ENCODE assay signal across 1 cellular context in the genomic region with DNA sequence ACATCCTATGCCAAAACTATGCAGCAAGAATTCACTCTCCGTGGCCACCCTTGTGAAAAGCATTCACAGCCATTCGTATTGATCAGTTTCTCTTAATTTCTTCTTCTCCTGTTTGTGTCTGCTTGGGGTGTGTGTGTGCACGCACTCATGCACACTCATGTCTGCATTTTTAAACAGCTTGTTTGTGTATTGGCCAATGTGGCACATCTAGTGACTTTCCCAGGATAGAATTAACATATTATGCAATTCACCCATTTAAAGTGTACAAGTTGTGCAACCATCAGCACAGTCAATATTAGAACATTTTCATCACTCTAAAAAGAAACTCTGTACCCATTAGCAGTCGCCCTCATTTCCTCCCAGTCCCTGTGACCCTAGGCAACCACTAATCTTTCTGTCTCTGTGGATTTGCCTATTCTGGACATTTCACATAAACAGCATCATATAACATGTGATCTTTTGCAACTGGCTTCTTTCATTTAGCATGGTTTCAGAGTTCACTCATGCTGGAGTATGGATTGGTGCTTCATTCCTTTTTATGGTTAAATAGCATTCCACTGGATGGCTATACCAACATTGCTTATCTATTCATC.
TF ChIP-seq lines count a peak whose summit lies in the region.

No MANE protein-coding gene starts in this region.

TF ChIP-seq in HepG2, 621 proteins besides CTCF, POLR2A, EP300 and RAD21 (continued from another document and continues in another):
- TF ChIP-seq, protein P1, sequence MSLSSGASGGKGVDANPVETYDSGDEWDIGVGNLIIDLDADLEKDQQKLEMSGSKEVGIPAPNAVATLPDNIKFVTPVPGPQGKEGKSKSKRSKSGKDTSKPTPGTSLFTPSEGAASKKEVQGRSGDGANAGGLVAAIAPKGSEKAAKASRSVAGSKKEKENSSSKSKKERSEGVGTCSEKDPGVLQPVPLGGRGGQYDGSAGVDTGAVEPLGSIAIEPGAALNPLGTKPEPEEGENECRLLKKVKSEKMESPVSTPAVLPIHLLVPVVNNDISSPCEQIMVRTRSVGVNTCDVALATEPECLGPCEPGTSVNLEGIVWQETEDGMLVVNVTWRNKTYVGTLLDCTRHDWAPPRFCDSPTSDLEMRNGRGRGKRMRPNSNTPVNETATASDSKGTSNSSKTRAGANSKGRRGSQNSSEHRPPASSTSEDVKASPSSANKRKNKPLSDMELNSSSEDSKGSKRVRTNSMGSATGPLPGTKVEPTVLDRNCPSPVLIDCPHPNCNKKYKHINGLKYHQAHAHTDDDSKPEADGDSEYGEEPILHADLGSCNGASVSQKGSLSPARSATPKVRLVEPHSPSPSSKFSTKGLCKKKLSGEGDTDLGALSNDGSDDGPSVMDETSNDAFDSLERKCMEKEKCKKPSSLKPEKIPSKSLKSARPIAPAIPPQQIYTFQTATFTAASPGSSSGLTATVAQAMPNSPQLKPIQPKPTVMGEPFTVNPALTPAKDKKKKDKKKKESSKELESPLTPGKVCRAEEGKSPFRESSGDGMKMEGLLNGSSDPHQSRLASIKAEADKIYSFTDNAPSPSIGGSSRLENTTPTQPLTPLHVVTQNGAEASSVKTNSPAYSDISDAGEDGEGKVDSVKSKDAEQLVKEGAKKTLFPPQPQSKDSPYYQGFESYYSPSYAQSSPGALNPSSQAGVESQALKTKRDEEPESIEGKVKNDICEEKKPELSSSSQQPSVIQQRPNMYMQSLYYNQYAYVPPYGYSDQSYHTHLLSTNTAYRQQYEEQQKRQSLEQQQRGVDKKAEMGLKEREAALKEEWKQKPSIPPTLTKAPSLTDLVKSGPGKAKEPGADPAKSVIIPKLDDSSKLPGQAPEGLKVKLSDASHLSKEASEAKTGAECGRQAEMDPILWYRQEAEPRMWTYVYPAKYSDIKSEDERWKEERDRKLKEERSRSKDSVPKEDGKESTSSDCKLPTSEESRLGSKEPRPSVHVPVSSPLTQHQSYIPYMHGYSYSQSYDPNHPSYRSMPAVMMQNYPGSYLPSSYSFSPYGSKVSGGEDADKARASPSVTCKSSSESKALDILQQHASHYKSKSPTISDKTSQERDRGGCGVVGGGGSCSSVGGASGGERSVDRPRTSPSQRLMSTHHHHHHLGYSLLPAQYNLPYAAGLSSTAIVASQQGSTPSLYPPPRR (CRISPR knock-in tag; IDR thresholded peaks at IDR 0.05; ENCODE audit: borderline replicate concordance), result peak; percentile 82; the same call in 1 of the 2 replicates
- TF ChIP-seq ZBTB2 (CRISPR knock-in tag; IDR thresholded peaks at IDR 0.05; ENCODE audit: low read depth), result no peak
- peak; percentile 78 for TF ChIP-seq HMG20A (CRISPR knock-in tag; IDR thresholded peaks at IDR 0.05; ENCODE audit: borderline replicate concordance)
- no peak for TF ChIP-seq MYC (CRISPR knock-in tag; IDR thresholded peaks at IDR 0.05; ENCODE audit: borderline replicate concordance)
- 0 out of 2 replicates have a peak, but pooled peaks have one; percentile 70 for TF ChIP-seq ZNF841 (CRISPR knock-in tag; IDR thresholded peaks at IDR 0.05; ENCODE audit: borderline replicate concordance)
- no peak for TF ChIP-seq ZIK1 (CRISPR knock-in tag; IDR thresholded peaks at IDR 0.05; ENCODE audit: borderline replicate concordance, low read depth)
- no peak for TF ChIP-seq ZNF891 (CRISPR knock-in tag; IDR thresholded peaks at IDR 0.05)
- no peak for TF ChIP-seq MTA3 (CRISPR knock-in tag; IDR thresholded peaks at IDR 0.05)
- no peak for TF ChIP-seq MLLT10 (CRISPR knock-in tag; IDR thresholded peaks at IDR 0.05)
- TF ChIP-seq E2F5 (CRISPR knock-in tag; conservative IDR thresholded peaks at IDR 0.05), result no peak
- no peak for TF ChIP-seq ZBTB38 (CRISPR knock-in tag; IDR thresholded peaks at IDR 0.05)
- TF ChIP-seq ARNTL (CRISPR knock-in tag; IDR thresholded peaks at IDR 0.05), result peak; percentile 77
- TF ChIP-seq SRY (CRISPR knock-in tag; IDR thresholded peaks at IDR 0.05), result no peak
- peak; percentile 83 for TF ChIP-seq FOXK1 (CRISPR knock-in tag; IDR thresholded peaks at IDR 0.05; ENCODE audit: borderline replicate concordance, low read depth)
- no peak for TF ChIP-seq ELF4 (CRISPR knock-in tag; IDR thresholded peaks at IDR 0.05; ENCODE audit: borderline replicate concordance)
- no peak for TF ChIP-seq ZNF446 (CRISPR knock-in tag; IDR thresholded peaks at IDR 0.05)
- TF ChIP-seq, protein P2, sequence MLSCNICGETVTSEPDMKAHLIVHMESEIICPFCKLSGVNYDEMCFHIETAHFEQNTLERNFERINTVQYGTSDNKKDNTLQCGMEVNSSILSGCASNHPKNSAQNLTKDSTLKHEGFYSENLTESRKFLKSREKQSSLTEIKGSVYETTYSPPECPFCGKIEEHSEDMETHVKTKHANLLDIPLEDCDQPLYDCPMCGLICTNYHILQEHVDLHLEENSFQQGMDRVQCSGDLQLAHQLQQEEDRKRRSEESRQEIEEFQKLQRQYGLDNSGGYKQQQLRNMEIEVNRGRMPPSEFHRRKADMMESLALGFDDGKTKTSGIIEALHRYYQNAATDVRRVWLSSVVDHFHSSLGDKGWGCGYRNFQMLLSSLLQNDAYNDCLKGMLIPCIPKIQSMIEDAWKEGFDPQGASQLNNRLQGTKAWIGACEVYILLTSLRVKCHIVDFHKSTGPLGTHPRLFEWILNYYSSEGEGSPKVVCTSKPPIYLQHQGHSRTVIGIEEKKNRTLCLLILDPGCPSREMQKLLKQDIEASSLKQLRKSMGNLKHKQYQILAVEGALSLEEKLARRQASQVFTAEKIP (CRISPR knock-in tag; IDR thresholded peaks at IDR 0.05; ENCODE audit: borderline replicate concordance), result no peak
- TF ChIP-seq TAF1 (CRISPR knock-in tag; IDR thresholded peaks at IDR 0.05), result no peak
- TF ChIP-seq REL (CRISPR knock-in tag; conservative IDR thresholded peaks at IDR 0.05), result no peak
- TF ChIP-seq MEIS2 (CRISPR knock-in tag; IDR thresholded peaks at IDR 0.05), result no peak
- TF ChIP-seq, protein P3, sequence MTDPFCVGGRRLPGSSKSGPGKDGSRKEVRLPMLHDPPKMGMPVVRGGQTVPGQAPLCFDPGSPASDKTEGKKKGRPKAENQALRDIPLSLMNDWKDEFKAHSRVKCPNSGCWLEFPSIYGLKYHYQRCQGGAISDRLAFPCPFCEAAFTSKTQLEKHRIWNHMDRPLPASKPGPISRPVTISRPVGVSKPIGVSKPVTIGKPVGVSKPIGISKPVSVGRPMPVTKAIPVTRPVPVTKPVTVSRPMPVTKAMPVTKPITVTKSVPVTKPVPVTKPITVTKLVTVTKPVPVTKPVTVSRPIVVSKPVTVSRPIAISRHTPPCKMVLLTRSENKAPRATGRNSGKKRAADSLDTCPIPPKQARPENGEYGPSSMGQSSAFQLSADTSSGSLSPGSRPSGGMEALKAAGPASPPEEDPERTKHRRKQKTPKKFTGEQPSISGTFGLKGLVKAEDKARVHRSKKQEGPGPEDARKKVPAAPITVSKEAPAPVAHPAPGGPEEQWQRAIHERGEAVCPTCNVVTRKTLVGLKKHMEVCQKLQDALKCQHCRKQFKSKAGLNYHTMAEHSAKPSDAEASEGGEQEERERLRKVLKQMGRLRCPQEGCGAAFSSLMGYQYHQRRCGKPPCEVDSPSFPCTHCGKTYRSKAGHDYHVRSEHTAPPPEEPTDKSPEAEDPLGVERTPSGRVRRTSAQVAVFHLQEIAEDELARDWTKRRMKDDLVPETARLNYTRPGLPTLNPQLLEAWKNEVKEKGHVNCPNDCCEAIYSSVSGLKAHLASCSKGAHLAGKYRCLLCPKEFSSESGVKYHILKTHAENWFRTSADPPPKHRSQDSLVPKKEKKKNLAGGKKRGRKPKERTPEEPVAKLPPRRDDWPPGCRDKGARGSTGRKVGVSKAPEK (CRISPR knock-in tag; IDR thresholded peaks at IDR 0.05; ENCODE audit: borderline replicate concordance), result no peak
- peak; percentile 69 for TF ChIP-seq SRF (IDR thresholded peaks at IDR 0.05; ENCODE audit: low read depth, low read length)
- TF ChIP-seq CEBPZ (IDR thresholded peaks at IDR 0.05; ENCODE audit: low read length), result no peak
- TF ChIP-seq KLF6 (CRISPR knock-in tag; IDR thresholded peaks at IDR 0.05), result 0 out of 2 replicates have a peak, but pooled peaks have one; percentile 35
- 0 out of 2 replicates have a peak, but pooled peaks have one; percentile 64 for TF ChIP-seq KDM4B (CRISPR knock-in tag; IDR thresholded peaks at IDR 0.05)
- TF ChIP-seq ZBTB14 (CRISPR knock-in tag; IDR thresholded peaks at IDR 0.05), result no peak
- no peak for TF ChIP-seq ZNF557 (CRISPR knock-in tag; IDR thresholded peaks at IDR 0.05)
- peak; percentile 70 for TF ChIP-seq FOSL2 (CRISPR knock-in tag; IDR thresholded peaks at IDR 0.05)
- TF ChIP-seq MAFG (CRISPR knock-in tag; IDR thresholded peaks at IDR 0.05), result no peak
- TF ChIP-seq, protein P4, sequence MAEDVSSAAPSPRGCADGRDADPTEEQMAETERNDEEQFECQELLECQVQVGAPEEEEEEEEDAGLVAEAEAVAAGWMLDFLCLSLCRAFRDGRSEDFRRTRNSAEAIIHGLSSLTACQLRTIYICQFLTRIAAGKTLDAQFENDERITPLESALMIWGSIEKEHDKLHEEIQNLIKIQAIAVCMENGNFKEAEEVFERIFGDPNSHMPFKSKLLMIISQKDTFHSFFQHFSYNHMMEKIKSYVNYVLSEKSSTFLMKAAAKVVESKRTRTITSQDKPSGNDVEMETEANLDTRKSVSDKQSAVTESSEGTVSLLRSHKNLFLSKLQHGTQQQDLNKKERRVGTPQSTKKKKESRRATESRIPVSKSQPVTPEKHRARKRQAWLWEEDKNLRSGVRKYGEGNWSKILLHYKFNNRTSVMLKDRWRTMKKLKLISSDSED (CRISPR knock-in tag; IDR thresholded peaks at IDR 0.05), result no peak
- peak; percentile 68 for TF ChIP-seq POGZ (CRISPR knock-in tag; IDR thresholded peaks at IDR 0.05)
- no peak for TF ChIP-seq ZC3H13 (CRISPR knock-in tag; IDR thresholded peaks at IDR 0.05)
- TF ChIP-seq ZBTB20 (CRISPR knock-in tag; IDR thresholded peaks at IDR 0.05; ENCODE audit: borderline replicate concordance, low read depth), result 0 out of 2 replicates have a peak, but pooled peaks have one; percentile 33
- no peak for TF ChIP-seq ZNF678 (CRISPR knock-in tag; IDR thresholded peaks at IDR 0.05)
- TF ChIP-seq ZNF414 (CRISPR knock-in tag; IDR thresholded peaks at IDR 0.05), result 0 out of 2 replicates have a peak, but pooled peaks have one; percentile 62
- no peak for TF ChIP-seq ZNF883 (CRISPR knock-in tag; IDR thresholded peaks at IDR 0.05; ENCODE audit: not compliant biosample characterization)
- TF ChIP-seq SRSF4 (IDR thresholded peaks at IDR 0.05; ENCODE audit: low read depth, low read length, poor library complexity, severe bottlenecking), result no peak
- TF ChIP-seq MAF1 (CRISPR knock-in tag; IDR thresholded peaks at IDR 0.05; ENCODE audit: borderline replicate concordance), result no peak
- TF ChIP-seq PLRG1 (conservative IDR thresholded peaks at IDR 0.05), result no peak
- TF ChIP-seq ZNF878 (CRISPR knock-in tag; IDR thresholded peaks at IDR 0.05), result peak; percentile 58; the same call in 1 of the 2 replicates
- no peak for TF ChIP-seq ZNF329 (CRISPR knock-in tag; IDR thresholded peaks at IDR 0.05; ENCODE audit: low read depth)
- TF ChIP-seq SETDB1 (CRISPR knock-in tag; IDR thresholded peaks at IDR 0.05; ENCODE audit: borderline replicate concordance), result no peak
- TF ChIP-seq NFE2 (CRISPR knock-in tag; IDR thresholded peaks at IDR 0.05), result no peak
